In the genomic region with DNA sequence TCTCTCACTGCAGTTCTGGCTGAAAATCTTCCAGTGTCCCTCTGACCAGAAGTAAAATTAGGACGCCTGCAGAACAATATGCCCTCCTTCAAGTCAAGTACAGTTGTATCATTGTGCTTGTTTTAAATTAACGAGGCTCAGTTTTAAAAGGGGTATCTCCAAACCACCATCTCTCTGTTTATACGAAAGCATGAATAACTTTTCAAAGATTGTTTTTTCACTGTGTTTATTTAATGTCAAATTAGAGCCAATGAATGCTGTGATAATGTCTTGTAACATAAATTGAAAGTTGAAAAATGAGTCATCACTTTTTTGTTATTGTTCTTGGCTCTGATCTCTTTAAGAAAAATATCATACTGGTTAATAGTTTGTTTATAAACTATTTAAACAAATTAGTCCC, we compare ENCODE assay signal across 20 cellular contexts.
DNase-seq lines count a peak whose midpoint lies in the region; ATAC-seq, FAIRE-seq and TF ChIP-seq lines count a peak whose summit lies in the region.
"Had no signal": no experiment of that assay in that cellular context is flagged by ENCODE, and none has a peak within 500 bp of the region (broad histone marks: within the 10 kb centered on the region; RNA-seq: fewer than 3 reads in every experiment).

No MANE protein-coding gene starts in this region.

- H3K4me1 ChIP-seq in SK-N-SH (ENCODE audit: control insufficient read depth in 1 of 2, insufficient read depth in 2 of 2, low read depth in 1 of 2, low read length in 1 of 2), result peaks cover 0 to 5% of the 10 kb centered on the region in 2 experiments; a peak in 1 of 4 replicates
- peaks cover 0 to 2% of the 10 kb centered on the region in 2 donors for H3K4me1 ChIP-seq in small intestine (ENCODE audit: control insufficient read depth in 2 of 2, insufficient read depth in 1 of 2, low read depth in 1 of 2, low read length in 1 of 2)
- H3K4me1 ChIP-seq: upper lobe of right lung had no signal

- 0 out of 2 replicates have a peak, but pooled peaks cover 2% of the 10 kb centered on the region for H4K20me1 ChIP-seq in SK-N-SH (ENCODE audit: insufficient read depth)

- no peaks in the 10 kb centered on the region for H3K4me1 Mint-ChIP-seq in stimulated activated memory B cell treated with anti-CD40 and anti-IgM and Interleukin-4, amounts not matched to agents 10 μg/mL and 1 μg/mL and 100 μg/mL, for 72 hours
- H3K4me1 Mint-ChIP-seq: CD8-positive, alpha-beta memory T cell; WTC11 had no signal

- H3K27me3 ChIP-seq in SK-N-SH (ENCODE audit: insufficient read depth), result no peaks in the 10 kb centered on the region
- H3K27me3 ChIP-seq in small intestine (ENCODE audit: control insufficient read depth in 2 of 2, insufficient read depth in 2 of 2, low read length in 2 of 2), result no peaks in the 10 kb centered on the region
- H3K27me3 ChIP-seq: upper lobe of right lung had no signal

- H3K36me3 ChIP-seq in SK-N-SH (replicated peaks in 1 of 2; ENCODE audit: control insufficient read depth in 1 of 2, insufficient read depth in 2 of 2, low read length in 1 of 2) (peaks cover 0 to 16% of the 10 kb centered on the region in 2 experiments), small intestine (ENCODE audit: control insufficient read depth in 2 of 2, insufficient read depth in 2 of 2, low read length in 2 of 2) (no peaks in the 10 kb centered on the region)
- H3K36me3 ChIP-seq: ovary, upper lobe of right lung had no signal

- H3K27me3 Mint-ChIP-seq in stimulated activated memory B cell treated with anti-CD40 and anti-IgM and Interleukin-4, amounts not matched to agents 10 μg/mL and 1 μg/mL and 100 μg/mL, for 72 hours, result no peaks in the 10 kb centered on the region
- H3K27me3 Mint-ChIP-seq: activated naive CD8-positive, alpha-beta T cell treated with anti-CD3 and anti-CD28 coated beads, Interleukin-2, amount 50 U/mL, for 24 hours; CD8-positive, alpha-beta memory T cell; stimulated activated naive B cell treated with anti-CD40 and anti-IgM and Interleukin-4, amounts not matched to agents 10 μg/mL and 1 μg/mL and 100 μg/mL, for 72 hours had no signal

- H2AFZ ChIP-seq in SK-N-SH (ENCODE audit: low read depth), result no peak overlapping the region

- no peak for TF ChIP-seq RAD21 in SK-N-SH (IDR thresholded peaks at IDR 0.05; ENCODE audit: low read length)

- H3K4me3 ChIP-seq in SK-N-SH (ENCODE audit: low read depth in 2 of 2, low read length in 1 of 2) (no peak overlapping the region), astrocyte of the cerebellum (ENCODE audit: low read depth, low read length) (no peak overlapping the region), fibroblast of the aortic adventitia (ENCODE audit: low read depth, low read length) (no peak overlapping the region), small intestine (ENCODE audit: low read depth in 1 of 2, low read length in 2 of 2) (no peak overlapping the region)
- H3K4me3 ChIP-seq: ovary, skin epidermis, upper lobe of right lung had no signal

- no peak for TF ChIP-seq EP300 in SK-N-SH (IDR thresholded peaks at IDR 0.05; ENCODE audit: borderline replicate concordance in 1 of 2, low read depth in 1 of 2, low read length in 1 of 2)

- peaks cover 6% of the 10 kb centered on the region for H3F3A ChIP-seq in SK-N-SH (replicated peaks; ENCODE audit: insufficient read depth)

- no peaks in the 10 kb centered on the region for H3K9me3 Mint-ChIP-seq in stimulated activated memory B cell treated with anti-CD40 and anti-IgM and Interleukin-4, amounts not matched to agents 10 μg/mL and 1 μg/mL and 100 μg/mL, for 72 hours
- H3K9me3 Mint-ChIP-seq: activated naive CD8-positive, alpha-beta T cell treated with anti-CD3 and anti-CD28 coated beads, Interleukin-2, amount 50 U/mL, for 24 hours; CD8-positive, alpha-beta memory T cell; stimulated activated naive B cell treated with anti-CD40 and anti-IgM and Interleukin-4, amounts not matched to agents 10 μg/mL and 1 μg/mL and 100 μg/mL, for 72 hours; WTC11 had no signal

- ATAC-seq in SK-N-SH treated with all-trans-retinoic acid at 6 μM for 48 hours, result no peak
- no peak for ATAC-seq in stimulated activated memory B cell treated with anti-CD40 and anti-IgM and Interleukin-4, amounts not matched to agents 10 μg/mL and 1 μg/mL and 100 μg/mL, for 72 hours
- ATAC-seq: activated CD8-positive, alpha-beta T cell treated with anti-CD3 and anti-CD28 coated beads, Interleukin-2, amount 10 ng/mL, durations not matched to agents 7 days and 5 days; activated naive CD8-positive, alpha-beta T cell treated with anti-CD3 and anti-CD28 coated beads, Interleukin-2, amount 50 U/mL, for 24 hours; stimulated activated naive B cell treated with anti-CD40 and anti-IgM and Interleukin-4, amounts not matched to agents 10 μg/mL and 1 μg/mL and 100 μg/mL, for 72 hours; upper lobe of right lung; WTC11 had no signal

- H3K79me2 ChIP-seq in SK-N-SH (ENCODE audit: insufficient read depth), result no peaks in the 10 kb centered on the region

- no peak overlapping the region for H3K4me3 Mint-ChIP-seq in stimulated activated memory B cell treated with anti-CD40 and anti-IgM and Interleukin-4, amounts not matched to agents 10 μg/mL and 1 μg/mL and 100 μg/mL, for 72 hours
- H3K4me3 Mint-ChIP-seq: activated CD8-positive, alpha-beta T cell treated with anti-CD3 and anti-CD28 coated beads, Interleukin-2, amount 10 ng/mL, durations not matched to agents 7 days and 5 days; activated naive CD8-positive, alpha-beta T cell treated with anti-CD3 and anti-CD28 coated beads, Interleukin-2, amount 50 U/mL, for 24 hours; CD8-positive, alpha-beta memory T cell; stimulated activated naive B cell treated with anti-CD40 and anti-IgM and Interleukin-4, amounts not matched to agents 10 μg/mL and 1 μg/mL and 100 μg/mL, for 72 hours; T-helper 1 cell treated with Interleukin-12 subunit alpha and Interleukin-12 subunit beta and Interleukin-4 antibody, amounts not matched to agents 30 μg/mL and 1 μg/mL, for 36 hours; WTC11 had no signal

- POLR2A ChIA-PET in SK-N-SH (lab: Yijun Ruan, JAX), result no interaction called here

- no peak for TF ChIP-seq CTCF in SK-N-SH (IDR thresholded peaks at IDR 0.05)
- TF ChIP-seq CTCF in astrocyte of the cerebellum (IDR thresholded peaks at IDR 0.05; ENCODE audit: low read depth, low read length, missing control alignments), result no peak
- no peak for TF ChIP-seq CTCF in fibroblast of the aortic adventitia (IDR thresholded peaks at IDR 0.05; ENCODE audit: insufficient read depth, low read length)

- H3K4me2 ChIP-seq in SK-N-SH, result no peak overlapping the region

- DNase-seq in SK-N-SH (no peak), astrocyte of the cerebellum (ENCODE audit: low read depth) (peak; percentile 11), fibroblast of the aortic adventitia (ENCODE audit: low read depth) (peak; percentile 43), small intestine (no peak)
- DNase-seq in stimulated activated CD4-positive, alpha-beta T cell treated with anti-CD3 and anti-CD28 coated beads, Interleukin-4, amount 100 ng/mL, for 24 hours, result no peak
- DNase-seq in stimulated activated naive CD4-positive, alpha-beta T cell treated with Interleukin-2 at 50 U/mL for 16 hours (lab: John Stamatoyannopoulos, UW), result no peak
- DNase-seq: activated CD8-positive, alpha-beta T cell treated with anti-CD3 and anti-CD28 coated beads, Interleukin-2, amount 10 ng/mL, durations not matched to agents 7 days and 5 days; activated naive CD8-positive, alpha-beta T cell treated with anti-CD3 and anti-CD28 coated beads, Interleukin-2, amount 50 U/mL, for 24 hours; CD8-positive, alpha-beta memory T cell; left cardiac atrium; NCI-H1092 treated with DMSO at 0.1 percent for 48 hours; NK-92 treated with Interleukin-12 subunit alpha and Interleukin-12 subunit beta, amount 100 ng/mL, for 24 hours; ovary; stimulated activated naive B cell treated with anti-CD40 and anti-IgM and Interleukin-4, amounts not matched to agents 10 μg/mL and 1 μg/mL and 100 μg/mL, for 72 hours; upper lobe of right lung had no signal

- WGBS in SK-N-SH (ENCODE audit: low lambda C conversion rate), result 75% methylated on average over 3 of the region's 3 CpGs
- 55 to 80% (median 69%) methylated on average over 3 of the region's 3 CpGs for WGBS in small intestine, 3 donors

- H3K27ac Mint-ChIP-seq in stimulated activated memory B cell treated with anti-CD40 and anti-IgM and Interleukin-4, amounts not matched to agents 10 μg/mL and 1 μg/mL and 100 μg/mL, for 72 hours, result no peak overlapping the region
- H3K27ac Mint-ChIP-seq: activated CD8-positive, alpha-beta T cell treated with anti-CD3 and anti-CD28 coated beads, Interleukin-2, amount 10 ng/mL, durations not matched to agents 7 days and 5 days; activated naive CD8-positive, alpha-beta T cell treated with anti-CD3 and anti-CD28 coated beads, Interleukin-2, amount 50 U/mL, for 24 hours; CD8-positive, alpha-beta memory T cell; stimulated activated naive B cell treated with anti-CD40 and anti-IgM and Interleukin-4, amounts not matched to agents 10 μg/mL and 1 μg/mL and 100 μg/mL, for 72 hours; T-helper 1 cell treated with Interleukin-12 subunit alpha and Interleukin-12 subunit beta and Interleukin-4 antibody, amounts not matched to agents 30 μg/mL and 1 μg/mL, for 36 hours; WTC11 had no signal

- peak; percentile 78 for FAIRE-seq in small intestine (lab: Jason Lieb, UNC)

- CTCF ChIA-PET in SK-N-SH (lab: Yijun Ruan, JAX), result no interaction called here

- H3K27ac ChIP-seq in SK-N-SH (ENCODE audit: low read depth in 2 of 2, low read length in 1 of 2), result no peak overlapping the region
- H3K27ac ChIP-seq in small intestine (ENCODE audit: low read depth in 1 of 2, low read length in 1 of 2), result no peak overlapping the region
- H3K27ac ChIP-seq: ovary, skin epidermis, upper lobe of right lung had no signal

- in situ Hi-C loops in astrocyte of the cerebellum (cut with HindIII; ENCODE audit: low sequenced_read_pairs), result no loop called here

- no peaks in the 10 kb centered on the region for H3K9me3 ChIP-seq in SK-N-SH
- H3K9me3 ChIP-seq in small intestine (ENCODE audit: control insufficient read depth, low read depth), result no peaks in the 10 kb centered on the region
- H3K9me3 ChIP-seq: ovary, upper lobe of right lung had no signal

- H3K9me2 ChIP-seq in SK-N-SH, result no peaks in the 10 kb centered on the region

- H3K9ac ChIP-seq in SK-N-SH, result no peak overlapping the region

- H3K36me3 Mint-ChIP-seq in stimulated activated memory B cell treated with anti-CD40 and anti-IgM and Interleukin-4, amounts not matched to agents 10 μg/mL and 1 μg/mL and 100 μg/mL, for 72 hours, result peaks cover 2% of the 10 kb centered on the region
- H3K36me3 Mint-ChIP-seq: WTC11 had no signal

TF ChIP-seq in SK-N-SH, 30 proteins besides CTCF, POLR2A, EP300 and RAD21 (continues in another document):
- TF ChIP-seq FOXM1 (IDR thresholded peaks at IDR 0.05; ENCODE audit: low read depth), result no peak
- no peak for TF ChIP-seq TEAD4 (IDR thresholded peaks at IDR 0.05; ENCODE audit: borderline replicate concordance, insufficient read depth)
- TF ChIP-seq JUND (IDR thresholded peaks at IDR 0.05), result no peak
- no peak for TF ChIP-seq CHD2 (IDR thresholded peaks at IDR 0.05; ENCODE audit: low read length, partially characterized antibody)

TF ChIP-seq in SK-N-SH treated with all-trans-retinoic acid at 6 μM for 48 hours, 23 proteins besides CTCF, POLR2A, EP300 and RAD21:
- no peak for TF ChIP-seq ZFP3 (CRISPR knock-in tag; IDR thresholded peaks at IDR 0.05)
TF ChIP-seq in SK-N-SH treated with all-trans-retinoic acid at 6 μM for 48 hours: peak in this region for 0.

Comparison
In these comparisons a context has a peak if more than half of its experiments do, and no peak if none do; other contexts are left out.
1. DNase-seq: peak in astrocyte of the cerebellum (single experiment) and fibroblast of the aortic adventitia (single experiment); none in SK-N-SH (single experiment), small intestine (single experiment), stimulated activated CD4-positive, alpha-beta T cell treated with anti-CD3 and anti-CD28 coated beads, Interleukin-4, amount 100 ng/mL, for 24 hours (single experiment) and stimulated activated naive CD4-positive, alpha-beta T cell treated with Interleukin-2 at 50 U/mL for 16 hours (single experiment).